32 cellular contexts compared by ENCODE assay signal in genomic region chr3:71092665-71093064, GRCh38.
A peak's percentile ranks its signal among the peaks of the same experiment; 100 is the strongest.
DNase-seq lines count a peak whose midpoint lies in the region; ATAC-seq, FAIRE-seq and TF ChIP-seq lines count a peak whose summit lies in the region.
"Had no signal": no experiment of that assay in that cellular context is flagged by ENCODE, and none has a peak within 500 bp of the region (broad histone marks: within the 10 kb centered on the region; RNA-seq: fewer than 3 reads in every experiment).

No MANE protein-coding gene starts in this region.

- ATAC-seq in activated CD4-positive, alpha-beta T cell treated with anti-CD3 and anti-CD28 coated beads for 36 hours = no peak
- ATAC-seq in CD4-positive, alpha-beta T cell (ENCODE audit: poor library complexity) = peak; percentile 53
- ATAC-seq in activated CD8-positive, alpha-beta T cell treated with anti-CD3 and anti-CD28 coated beads, Interleukin-2, amount 10 ng/mL, durations not matched to agents 7 days and 5 days = no peak
- ATAC-seq in naive B cell (ENCODE audit: low read depth in 2 of 2) (no peak), GM18858 (IDR thresholded peaks at IDR 0.05; ENCODE audit: unreplicated experiment) (no peak)
- ATAC-seq: heart left ventricle, sciatic nerve had no signal

- DNase-seq in activated CD4-positive, alpha-beta T cell treated with anti-CD3 and anti-CD28 coated beads for 36 hours = no peak
- DNase-seq in activated CD4-positive, alpha-beta T cell treated with anti-CD3 and anti-CD28 coated beads, Interleukin-2, amount 50 U/mL, for 48 hours = no peak
- no peak for DNase-seq in CD4-positive, alpha-beta T cell
- no peak for DNase-seq in activated CD8-positive, alpha-beta T cell treated with anti-CD3 and anti-CD28 coated beads, Interleukin-2, amount 10 ng/mL, durations not matched to agents 7 days and 5 days
- no peak for DNase-seq in naive B cell
- no peak for DNase-seq in RCC 7860 (ENCODE audit: low spot score)
- no peak for DNase-seq in CD14-positive monocyte (ENCODE audit: low spot score)
- DNase-seq: activated CD4-positive, CD25-positive, alpha-beta regulatory T cell treated with anti-CD3 and anti-CD28 coated beads, Interleukin-2, amount 50 U/mL, for 72 hours; adrenal gland; cerebellar nuclear complex; dorsolateral prefrontal cortex; foreskin fibroblast; GOT3; heart left ventricle; MV-4-11; NCI-H1436 treated with DMSO at 0.1 percent for 48 hours; NCI-H2081 treated with DMSO at 0.1 percent for 48 hours; NCI-H345; NCI-H69; Right ventricle myocardium superior; stimulated activated CD4-positive, alpha-beta T cell treated with anti-CD3 and anti-CD28 coated beads, Interleukin-12 subunit alpha, Interleukin-12 subunit beta, amount 100 ng/mL, for 4 hours; stimulated activated CD4-positive, alpha-beta T cell treated with anti-CD3 and anti-CD28 coated beads, Interleukin-2, amount 100 ng/mL, for 48 hours had no signal

- no peak overlapping the region for H3K4me3 Mint-ChIP-seq in activated CD4-positive, alpha-beta T cell treated with anti-CD3 and anti-CD28 coated beads for 36 hours
- H3K4me3 Mint-ChIP-seq in CD4-positive, alpha-beta T cell = peak overlapping the region; percentile 54
- no peak overlapping the region for H3K4me3 Mint-ChIP-seq in activated CD8-positive, alpha-beta T cell treated with anti-CD3 and anti-CD28 coated beads, Interleukin-2, amount 10 ng/mL, durations not matched to agents 7 days and 5 days
- H3K4me3 Mint-ChIP-seq in naive B cell = peak overlapping the region in 6 of 8 donors; percentile 36 to 86 (median 57)
- no peak overlapping the region for H3K4me3 Mint-ChIP-seq in CD14-positive monocyte
- H3K4me3 Mint-ChIP-seq: mesothelial cell of epicardium had no signal

- no peak for FAIRE-seq in RCC 7860 (lab: Jason Lieb, UNC)
- FAIRE-seq: endometrium, GM18507, GM19239 had no signal

- no peaks in the 10 kb centered on the region for H3K9me3 Mint-ChIP-seq in activated CD4-positive, alpha-beta T cell treated with anti-CD3 and anti-CD28 coated beads for 36 hours (ENCODE audit: low read depth)
- H3K9me3 Mint-ChIP-seq in CD4-positive, alpha-beta T cell = peaks cover under 1% of the 10 kb centered on the region
- H3K9me3 Mint-ChIP-seq in activated CD8-positive, alpha-beta T cell treated with anti-CD3 and anti-CD28 coated beads, Interleukin-2, amount 10 ng/mL, durations not matched to agents 7 days and 5 days (ENCODE audit: insufficient read depth) = no peaks in the 10 kb centered on the region
- H3K9me3 Mint-ChIP-seq in naive B cell = peaks cover 0 to 4% (median 0%) of the 10 kb centered on the region in 7 donors
- no peaks in the 10 kb centered on the region for H3K9me3 Mint-ChIP-seq in CD14-positive monocyte
- H3K9me3 Mint-ChIP-seq: mesothelial cell of epicardium had no signal

- H3K27ac Mint-ChIP-seq in activated CD4-positive, alpha-beta T cell treated with anti-CD3 and anti-CD28 coated beads for 36 hours = peak overlapping the region; percentile 85
- peak overlapping the region; percentile 83 for H3K27ac Mint-ChIP-seq in CD4-positive, alpha-beta T cell
- H3K27ac Mint-ChIP-seq in activated CD8-positive, alpha-beta T cell treated with anti-CD3 and anti-CD28 coated beads, Interleukin-2, amount 10 ng/mL, durations not matched to agents 7 days and 5 days = peak overlapping the region; percentile 52
- H3K27ac Mint-ChIP-seq in naive B cell (peak overlapping the region; percentile 86 to 97 (median 94)), CD14-positive monocyte (no peak overlapping the region)
- H3K27ac Mint-ChIP-seq: mesothelial cell of epicardium had no signal

- peaks cover 94% of the 10 kb centered on the region for H3K4me1 Mint-ChIP-seq in activated CD4-positive, alpha-beta T cell treated with anti-CD3 and anti-CD28 coated beads for 36 hours
- H3K4me1 Mint-ChIP-seq in CD4-positive, alpha-beta T cell (ENCODE audit: low read depth) = peaks cover 90% of the 10 kb centered on the region
- peaks cover 75% of the 10 kb centered on the region for H3K4me1 Mint-ChIP-seq in activated CD8-positive, alpha-beta T cell treated with anti-CD3 and anti-CD28 coated beads, Interleukin-2, amount 10 ng/mL, durations not matched to agents 7 days and 5 days (ENCODE audit: low read depth)
- peaks cover 57 to 92% (median 75%) of the 10 kb centered on the region in 3 donors for H3K4me1 Mint-ChIP-seq in naive B cell
- H3K4me1 Mint-ChIP-seq in CD14-positive monocyte = peaks cover 18% of the 10 kb centered on the region

- H3K9me3 ChIP-seq in CD4-positive, alpha-beta T cell (ENCODE audit: control insufficient read depth, low read length) = no peaks in the 10 kb centered on the region
- H3K9me3 ChIP-seq: adrenal gland, esophagus muscularis mucosa, heart left ventricle, prostate gland had no signal

- intact Hi-C loops in activated CD4-positive, alpha-beta T cell treated with anti-CD3 and anti-CD28 coated beads for 36 hours (cut with DNase I, micrococcal nuclease) = no loop called here
- intact Hi-C loops in CD4-positive, alpha-beta T cell (cut with DNase I, micrococcal nuclease) = loop anchor here in 1 of 2 experiments (5.0 kb wide), 1 partner anchor 35 kb away; no protein-coding TSS in a partner anchor
- intact Hi-C loops in CD14-positive monocyte (cut with micrococcal nuclease) = no loop called here

- H3K27me3 ChIP-seq in CD4-positive, alpha-beta T cell (ENCODE audit: control insufficient read depth, insufficient read depth, low read length) = no peaks in the 10 kb centered on the region
- H3K27me3 ChIP-seq: adrenal gland, dorsolateral prefrontal cortex, esophagus muscularis mucosa, heart left ventricle had no signal

- POLR2A ChIA-PET in activated CD4-positive, alpha-beta T cell treated with anti-CD3 and anti-CD28 coated beads for 36 hours (lab: Charles Lee) = interaction anchor here (0.6 kb wide), 1 partner anchor 53 kb away, joined by 5 read pairs; no protein-coding TSS in a partner anchor
- POLR2A ChIA-PET in CD4-positive, alpha-beta T cell (lab: Charles Lee) = interaction anchor here (0.7 to 2.1 kb wide), 3 partner anchors 9 to 38 kb away, joined by 3 to 6 read pairs (median 4); no protein-coding TSS in a partner anchor
- POLR2A ChIA-PET in activated CD8-positive, alpha-beta T cell treated with anti-CD3 and anti-CD28 coated beads, Interleukin-2, amount 10 ng/mL, durations not matched to agents 7 days and 5 days (lab: Charles Lee) = no interaction called here

- H3K27me3 Mint-ChIP-seq in activated CD4-positive, alpha-beta T cell treated with anti-CD3 and anti-CD28 coated beads for 36 hours = no peaks in the 10 kb centered on the region
- no peaks in the 10 kb centered on the region for H3K27me3 Mint-ChIP-seq in CD4-positive, alpha-beta T cell
- no peaks in the 10 kb centered on the region for H3K27me3 Mint-ChIP-seq in activated CD8-positive, alpha-beta T cell treated with anti-CD3 and anti-CD28 coated beads, Interleukin-2, amount 10 ng/mL, durations not matched to agents 7 days and 5 days (ENCODE audit: low read depth)
- H3K27me3 Mint-ChIP-seq in naive B cell (no peaks in the 10 kb centered on the region), CD14-positive monocyte (ENCODE audit: low read depth in 3 of 3) (peaks cover 0 to 1% (median 0%) of the 10 kb centered on the region in 3 donors)

- peaks cover 55% of the 10 kb centered on the region for H3K36me3 Mint-ChIP-seq in activated CD4-positive, alpha-beta T cell treated with anti-CD3 and anti-CD28 coated beads for 36 hours (ENCODE audit: low read depth)
- peaks cover 79% of the 10 kb centered on the region for H3K36me3 Mint-ChIP-seq in CD4-positive, alpha-beta T cell (ENCODE audit: low read depth)
- peaks cover 59% of the 10 kb centered on the region for H3K36me3 Mint-ChIP-seq in activated CD8-positive, alpha-beta T cell treated with anti-CD3 and anti-CD28 coated beads, Interleukin-2, amount 10 ng/mL, durations not matched to agents 7 days and 5 days (ENCODE audit: low read depth)
- H3K36me3 Mint-ChIP-seq in naive B cell (peaks cover 19 to 29% of the 10 kb centered on the region in 2 donors), CD14-positive monocyte (peaks cover 8 to 9% of the 10 kb centered on the region in 2 donors)
- H3K36me3 Mint-ChIP-seq: mesothelial cell of epicardium had no signal

- CTCF ChIA-PET in activated CD4-positive, alpha-beta T cell treated with anti-CD3 and anti-CD28 coated beads for 36 hours (lab: Charles Lee) = interaction anchor here (0.6 to 3.9 kb wide), 3 partner anchors 9 to 326 kb away, joined by 3 to 15 read pairs (median 3); no protein-coding TSS in a partner anchor
- CTCF ChIA-PET in CD4-positive, alpha-beta T cell (lab: Charles Lee) = no interaction called here
- CTCF ChIA-PET in activated CD8-positive, alpha-beta T cell treated with anti-CD3 and anti-CD28 coated beads, Interleukin-2, amount 10 ng/mL, durations not matched to agents 7 days and 5 days (lab: Charles Lee) = interaction anchor here (1.9 kb wide), 1 partner anchor 30 kb away, joined by 8 read pairs; no protein-coding TSS in a partner anchor

- H3K27ac ChIP-seq in CD4-positive, alpha-beta T cell (ENCODE audit: low read depth, low read length) = no peak overlapping the region
- H3K27ac ChIP-seq: 22Rv1, adrenal gland, C4-2B, heart left ventricle, prostate gland had no signal

- no peak for TF ChIP-seq CTCF in CD4-positive, alpha-beta T cell (IDR thresholded peaks at IDR 0.05)
- TF ChIP-seq CTCF in CD14-positive monocyte (IDR thresholded peaks at IDR 0.05) = no peak

Comparison
In these comparisons a context has a peak if more than half of its experiments do, and no peak if none do; other contexts are left out.
1. H3K27ac Mint-ChIP-seq: peak in activated CD4-positive, alpha-beta T cell treated with anti-CD3 and anti-CD28 coated beads for 36 hours (single experiment), CD4-positive, alpha-beta T cell (single experiment), activated CD8-positive, alpha-beta T cell treated with anti-CD3 and anti-CD28 coated beads, Interleukin-2, amount 10 ng/mL, durations not matched to agents 7 days and 5 days (single experiment) and naive B cell (6 of 6); none in CD14-positive monocyte (0 of 7).
2. H3K4me3 Mint-ChIP-seq: peak in CD4-positive, alpha-beta T cell (single experiment) and naive B cell (6 of 8); none in activated CD4-positive, alpha-beta T cell treated with anti-CD3 and anti-CD28 coated beads for 36 hours (single experiment), activated CD8-positive, alpha-beta T cell treated with anti-CD3 and anti-CD28 coated beads, Interleukin-2, amount 10 ng/mL, durations not matched to agents 7 days and 5 days (single experiment) and CD14-positive monocyte (0 of 2).